Comparison of ENCODE assay signal across 18 cellular contexts in the genomic region with DNA sequence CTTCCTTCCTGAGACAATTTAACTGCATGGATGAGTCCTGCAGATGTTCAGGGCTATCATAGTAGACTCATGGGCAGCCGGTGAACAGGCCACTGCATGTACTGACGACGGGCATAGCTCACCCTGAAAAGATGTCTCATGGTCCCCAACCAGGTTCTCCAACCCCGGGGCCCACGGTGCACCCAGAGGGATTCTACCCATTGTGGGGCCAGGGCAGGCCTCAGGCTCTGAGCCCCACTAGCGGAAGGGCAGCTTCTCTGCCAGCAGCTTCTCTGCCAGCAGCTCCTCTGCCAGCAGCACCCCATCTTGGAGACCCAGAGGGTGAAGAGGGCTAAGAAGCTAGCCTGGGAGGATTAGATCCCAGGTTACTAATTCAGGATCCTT. TPM values are rescaled to one million over a fixed set of nuclear protein-coding genes. Genes with fewer than 3 reads are reported as not detected.
A peak's percentile ranks its signal among the peaks of the same experiment; 100 is the strongest.
DNase-seq lines count a peak whose midpoint lies in the region; ATAC-seq, FAIRE-seq and TF ChIP-seq lines count a peak whose summit lies in the region.
"Had no signal": no experiment of that assay in that cellular context is flagged by ENCODE, and none has a peak within 500 bp of the region (broad histone marks: within the 10 kb centered on the region; RNA-seq: fewer than 3 reads in every experiment).

No MANE protein-coding gene starts in this region.

- TF ChIP-seq EP300 in HepG2 (IDR thresholded peaks at IDR 0.05; ENCODE audit: low read depth in 2 of 2, low read length in 2 of 2) (no peak), HepG2 (CRISPR knock-in tag; IDR thresholded peaks at IDR 0.05; ENCODE audit: borderline replicate concordance) (no peak), H1 (IDR thresholded peaks at IDR 0.05; ENCODE audit: borderline replicate concordance in 1 of 2, low read depth in 2 of 2, low read length in 2 of 2) (no peak)

- DNase-seq in HepG2 (ENCODE audit: low spot score) (no peak), right lobe of liver (no peak), H1 (ENCODE audit: low read depth in 1 of 2, low spot score in 2 of 2) (no peak), osteoblast (ENCODE audit: insufficient read length, low spot score, missing footprints) (peak; percentile 57), HUDEP-2 (lab: John Stamatoyannopoulos, UW; ENCODE audit: unreplicated experiment in 76 of 76) (no peak)
- DNase-seq: BE2C; C1 segment of cervical spinal cord; CD4-positive, CD25-positive, alpha-beta regulatory T cell; CD8-positive, alpha-beta memory T cell; COR-L47; DMS 273 treated with DMSO at 0.1 percent for 48 hours; DMS53; HCEC 1CT had no signal

- H3K23me2 ChIP-seq in H1 (ENCODE audit: low read depth, low read length) = peaks cover 8% of the 10 kb centered on the region

- TF ChIP-seq POLR2A in HepG2 (IDR thresholded peaks at IDR 0.05; ENCODE audit: insufficient read depth in 1 of 2, low read depth in 2 of 2, low read length in 2 of 2) (no peak), right lobe of liver (IDR thresholded peaks at IDR 0.05) (no peak), H1 (IDR thresholded peaks at IDR 0.05; ENCODE audit: control extremely low read depth in 1 of 2, low read depth in 2 of 2, low read length in 2 of 2) (no peak)

- no peak overlapping the region for H2BK5ac ChIP-seq in H1 (ENCODE audit: low read depth, low read length)

- H3K56ac ChIP-seq in H1 (replicated peaks; ENCODE audit: insufficient read length, low read depth, low read length) = no peak overlapping the region

- H3K36me3 ChIP-seq in HepG2 (replicated peaks in 1 of 2; ENCODE audit: control insufficient read depth in 1 of 2, insufficient read depth in 2 of 2, low read length in 2 of 2) = no peaks in the 10 kb centered on the region
- H3K36me3 ChIP-seq in right lobe of liver = no peaks in the 10 kb centered on the region
- no peaks in the 10 kb centered on the region for H3K36me3 ChIP-seq in H1 (ENCODE audit: control insufficient read depth in 2 of 4, insufficient read depth in 4 of 4, low read length in 3 of 4)
- H3K36me3 ChIP-seq in osteoblast (ENCODE audit: insufficient read depth, low read length) = no peaks in the 10 kb centered on the region
- H3K36me3 ChIP-seq: BE2C had no signal

- FAIRE-seq in HepG2 (lab: Jason Lieb, UNC) = no peak
- no peak for FAIRE-seq in H1 (lab: Jason Lieb, UNC)
- FAIRE-seq: G401.6, GM12891, H54 had no signal

- H3K4me1 ChIP-seq in HepG2 (ENCODE audit: insufficient read depth, low read length) (peaks cover 38% of the 10 kb centered on the region), right lobe of liver (peaks cover 0 to 20% (median 2%) of the 10 kb centered on the region in 4 donors), H1 (replicated peaks in 1 of 4; ENCODE audit: control insufficient read depth in 3 of 4, insufficient read depth in 4 of 4, low read length in 3 of 4) (peaks cover 5 to 22% (median 14%) of the 10 kb centered on the region in 4 experiments), osteoblast (ENCODE audit: insufficient read depth, low read length) (peaks cover 19% of the 10 kb centered on the region)
- H3K4me1 ChIP-seq: BE2C had no signal

- no peak overlapping the region for H4K5ac ChIP-seq in H1 (ENCODE audit: insufficient read length, low read depth, low read length)

- H2BK120ac ChIP-seq in H1 (replicated peaks; ENCODE audit: low read depth, low read length) = no peak overlapping the region

- no peak overlapping the region for H4K91ac ChIP-seq in H1 (replicated peaks; ENCODE audit: insufficient read length, low read length)

- no peak for ATAC-seq in HepG2
- no peak for ATAC-seq in right lobe of liver
- ATAC-seq in GM18909 (IDR thresholded peaks at IDR 0.05; ENCODE audit: poor library complexity, unreplicated experiment) = no peak

- no peak overlapping the region for H2BK15ac ChIP-seq in H1 (ENCODE audit: low read length)

- H2AK5ac ChIP-seq in H1 (ENCODE audit: low read depth, low read length) = no peak overlapping the region

- H4K20me1 ChIP-seq in HepG2 (ENCODE audit: insufficient read depth, low read length) (no peaks in the 10 kb centered on the region), H1 (replicated peaks in 1 of 2; ENCODE audit: control insufficient read depth in 1 of 2, insufficient read depth in 2 of 2, low read length in 2 of 2) (peaks cover 0 to 5% of the 10 kb centered on the region in 2 experiments), osteoblast (ENCODE audit: insufficient read depth, low read length) (peaks cover 3% of the 10 kb centered on the region)

- intact Hi-C loops in HepG2 (cut with micrococcal nuclease; ENCODE audit: unreplicated experiment) (no loop called here), right lobe of liver (cut with DNase I) (no loop called here)

- WGBS in HepG2 (ENCODE audit: low lambda C conversion rate) = 54% methylated on average over 6 of the region's 6 CpGs
- no CpG with 5 or more reads among the region's 6 CpGs for WGBS in right lobe of liver (ENCODE audit: insufficient coverage, low coverage, low lambda C conversion rate, missing lambda C conversion rate)
- 91% methylated on average over 6 of the region's 6 CpGs; no CpG with 5 or more reads in 1 of the 2 experiments for WGBS in H1 (ENCODE audit: extremely low coverage in 1 of 2, insufficient coverage in 1 of 2, insufficient read length in 1 of 2, insufficient replicate concordance in 2 of 2, low coverage in 1 of 2, low lambda C conversion rate in 2 of 2, missing lambda C conversion rate in 1 of 2), 2 experiments

- H3K9ac ChIP-seq in HepG2 (ENCODE audit: insufficient read depth, low read depth, low read length) = no peak overlapping the region
- H3K9ac ChIP-seq in H1 (replicated peaks in 1 of 4; ENCODE audit: extremely low read depth in 1 of 4, low read depth in 3 of 4, low read length in 3 of 4) = no peak overlapping the region
- H3K9ac ChIP-seq: GM23248 had no signal

- H3K9me3 ChIP-seq in HepG2 (ENCODE audit: low read length) = no peaks in the 10 kb centered on the region
- no peaks in the 10 kb centered on the region for H3K9me3 ChIP-seq in right lobe of liver
- no peaks in the 10 kb centered on the region for H3K9me3 ChIP-seq in H1 (ENCODE audit: insufficient read depth in 2 of 2, low read depth in 1 of 2, low read length in 1 of 2)
- no peaks in the 10 kb centered on the region for H3K9me3 ChIP-seq in osteoblast (ENCODE audit: low read depth, low read length)
- H3K9me3 ChIP-seq: BE2C had no signal

- H3K27ac ChIP-seq in HepG2 (ENCODE audit: extremely low read length, insufficient read depth, low read length) (no peak overlapping the region), right lobe of liver (no peak overlapping the region), H1 (ENCODE audit: low read depth, low read length) (no peak overlapping the region), osteoblast (ENCODE audit: low read depth, low read length) (no peak overlapping the region)
- H3K27ac ChIP-seq: GM23248 had no signal

- no peak for TF ChIP-seq RAD21 in HepG2 (CRISPR knock-in tag; IDR thresholded peaks at IDR 0.05)
- TF ChIP-seq RAD21 in H1 (IDR thresholded peaks at IDR 0.05 in 1 of 2, conservative IDR thresholded peaks at IDR 0.05 in 1 of 2; ENCODE audit: low read depth in 2 of 2, low read length in 2 of 2) = no peak

- CTCF ChIA-PET in HepG2 (lab: Yijun Ruan, JAX; ENCODE audit: low intra/inter-chr PET ratio, low total read pairs) = no interaction called here
- CTCF ChIA-PET in H1 (lab: Charles Lee; ENCODE audit: partially characterized antibody) = interaction anchor here (0.6 to 2.9 kb wide), 9 partner anchors 12 to 355 kb away, joined by 3 to 10 read pairs (median 4); no protein-coding TSS in a partner anchor

- no TSS peak for BruUV-seq in HepG2 (replicated peaks; lab: Mats Ljungman, UMichigan)

- H3K27me3 ChIP-seq in HepG2 (ENCODE audit: control insufficient read depth in 1 of 2, insufficient read depth in 2 of 2, low read length in 2 of 2) (peaks cover 3 to 18% of the 10 kb centered on the region in 2 experiments; a peak in 3 of 5 replicates), right lobe of liver (no peaks in the 10 kb centered on the region), H1 (replicated peaks in 1 of 4; ENCODE audit: control insufficient read depth in 3 of 4, extremely low read depth in 1 of 4, insufficient read depth in 3 of 4, low read length in 3 of 4) (peaks cover 0 to 8% (median 4%) of the 10 kb centered on the region in 4 experiments; a peak in 2 of 7 replicates), osteoblast (ENCODE audit: insufficient read depth, low read length) (no peaks in the 10 kb centered on the region)
- H3K27me3 ChIP-seq: BE2C had no signal

- in situ Hi-C loops in HepG2 (cut with HindIII; ENCODE audit: extremely low pct_ligation_motif_present, low pct_unique_long_range_greater_than_20kb) = no loop called here

- H3K14ac ChIP-seq in H1 (ENCODE audit: insufficient read length) = no peak overlapping the region

- no peak overlapping the region for H2BK20ac ChIP-seq in H1 (ENCODE audit: low read length)

- H3K79me2 ChIP-seq in HepG2 (ENCODE audit: insufficient read depth, low read length) = peaks cover 9% of the 10 kb centered on the region
- H3K79me2 ChIP-seq in H1 (ENCODE audit: control insufficient read depth in 1 of 2, insufficient read depth in 2 of 2, low read length in 2 of 2) = peaks cover 0 to 5% of the 10 kb centered on the region in 2 experiments; a peak in 1 of 4 replicates
- H3K79me2 ChIP-seq in osteoblast (ENCODE audit: insufficient read depth, low read length) = peaks cover 6% of the 10 kb centered on the region

- no peak overlapping the region for H2AFZ ChIP-seq in HepG2 (ENCODE audit: low read length)
- peak overlapping the region; percentile 43; the same call in 1 of the 2 replicates for H2AFZ ChIP-seq in H1 (ENCODE audit: low read length)
- H2AFZ ChIP-seq in osteoblast (ENCODE audit: low read length) = no peak overlapping the region
- H2AFZ ChIP-seq: GM23248 had no signal

- H3K18ac ChIP-seq in H1 (ENCODE audit: extremely low read depth, low read length) = no peak overlapping the region

- H3K4ac ChIP-seq in H1 (replicated peaks; ENCODE audit: insufficient read length, low read depth, low read length) = no peak overlapping the region

- H4K8ac ChIP-seq in H1 (ENCODE audit: extremely low read depth, insufficient read depth, low read length) = no peak overlapping the region

- no peak overlapping the region for H3K23ac ChIP-seq in H1 (ENCODE audit: insufficient read length)

- TF ChIP-seq CTCF in HepG2 (CRISPR knock-in tag; IDR thresholded peaks at IDR 0.05) (no peak), right lobe of liver (IDR thresholded peaks at IDR 0.05) (no peak), H1 (IDR thresholded peaks at IDR 0.05; ENCODE audit: control extremely low read depth in 1 of 3, insufficient read depth in 1 of 3, low read depth in 1 of 3, low read length in 3 of 3) (no peak), osteoblast (IDR thresholded peaks at IDR 0.05; ENCODE audit: extremely low read depth, low read depth, low read length) (peak; percentile 0)

- no peak overlapping the region for H3K4me2 ChIP-seq in HepG2 (ENCODE audit: low read depth, low read length)
- H3K4me2 ChIP-seq in H1 (ENCODE audit: insufficient read depth in 1 of 2, low read depth in 2 of 2, low read length in 2 of 2) = no peak overlapping the region
- no peak overlapping the region for H3K4me2 ChIP-seq in osteoblast (ENCODE audit: insufficient read depth, low read length)

- POLR2A ChIA-PET in HepG2 (lab: Yijun Ruan, JAX) = interaction anchor here (1.5 kb wide), 1 partner anchor 120 kb away, joined by 4 read pairs; the partner anchor contains the start of gene KANSL3
- POLR2A ChIA-PET in H1 (lab: Charles Lee; ENCODE audit: partially characterized antibody) = interaction anchor here (1.1 kb wide), 1 partner anchor 59 kb away, joined by 3 read pairs; the partner anchor contains the start of gene CNNM3

- H2BK12ac ChIP-seq in H1 (ENCODE audit: low read depth, low read length) = no peak overlapping the region

- H3K4me3 ChIP-seq in HepG2 (replicated peaks in 1 of 3; ENCODE audit: insufficient read depth in 1 of 3, low read depth in 2 of 3, low read length in 3 of 3) (no peak overlapping the region), right lobe of liver (no peak overlapping the region), H1 (ENCODE audit: extremely low read depth in 1 of 4, insufficient read depth in 2 of 4, low read depth in 3 of 4, low read length in 4 of 4) (no peak overlapping the region), osteoblast (ENCODE audit: insufficient read depth, low read length) (no peak overlapping the region)
- H3K4me3 ChIP-seq: GM23248 had no signal

- H3K79me1 ChIP-seq in H1 (ENCODE audit: low read depth, low read length) = no peaks in the 10 kb centered on the region

RNA-seq across cellular contexts. Expression of gene CNNM4, which starts 3.2 kb away (rescaled TPM):
- total RNA-seq in HepG2 (2016; rRNA removed; fragmentation: Illumina TruSeq; extraction: Trizol) = 3.0 and 5.9 TPM in 2 replicates
- total RNA-seq in HepG2 (2016; cell fraction: cytosol; rRNA removed; fragmentation: Illumina TruSeq; extraction: Trizol; ENCODE audit: low read depth) = 1.1 and 2.4 TPM in 2 replicates
- total RNA-seq in HepG2 (2016; cell fraction: insoluble cytoplasmic fraction; rRNA removed; fragmentation: Illumina TruSeq; extraction: Trizol) = 2.3 and 6.5 TPM in 2 replicates
- total RNA-seq in HepG2 (2016; cell fraction: membrane; rRNA removed; fragmentation: Illumina TruSeq; extraction: Trizol) = 2.0 and 2.2 TPM in 2 replicates
- total RNA-seq in HepG2 (2016; cell fraction: nucleus; rRNA removed; fragmentation: Illumina TruSeq; extraction: Trizol) = 6.5 and 8.1 TPM in 2 replicates
- 8.4 and 9.8 TPM in 2 replicates for polyA plus RNA-seq in HepG2 (2011; rRNA removed)
- 8.0 and 8.1 TPM in 2 replicates for polyA plus RNA-seq in HepG2 (2011; cell fraction: cytosol; rRNA removed)
- polyA plus RNA-seq in HepG2 (2011; cell fraction: nucleus; rRNA removed) = 9.1 and 9.4 TPM in 2 replicates
- polyA plus RNA-seq in HepG2 (2012) = 7.9 and 10.3 TPM in 2 replicates
- polyA plus RNA-seq in HepG2 (2016; cell fraction: cytosol; fragmentation: Illumina TruSeq; extraction: Trizol; ENCODE audit: low read depth) = 0.29 and 0.40 TPM in 2 replicates
- 2.5 and 3.5 TPM in 2 replicates for polyA plus RNA-seq in HepG2 (2016; cell fraction: insoluble cytoplasmic fraction; fragmentation: Illumina TruSeq; extraction: Trizol; ENCODE audit: low read depth)
- polyA plus RNA-seq in HepG2 (2016; cell fraction: membrane; fragmentation: Illumina TruSeq; extraction: Trizol; ENCODE audit: low read depth) = 0.74 and 1.2 TPM in 2 replicates
- 11.8 and 13.7 TPM in 2 replicates for polyA plus RNA-seq in HepG2 (2016; cell fraction: nucleus; fragmentation: Illumina TruSeq; extraction: Trizol; ENCODE audit: insufficient read depth, low read depth)
- polyA minus RNA-seq in HepG2 (2011; rRNA and poly(A)+ RNA removed; ENCODE audit: low replicate concordance) = 13.7 and 29.0 TPM in 2 replicates
- polyA minus RNA-seq in HepG2 (2011; cell fraction: cytosol; rRNA and poly(A)+ RNA removed) = 9.9 and 11.2 TPM in 2 replicates
- polyA minus RNA-seq in HepG2 (2011; cell fraction: nucleus; rRNA and poly(A)+ RNA removed) = 5.8 and 8.3 TPM in 2 replicates
- 1 to 10 TPM; 2.3 to 4.9 (median 3.7) TPM for total RNA-seq in right lobe of liver
- total RNA-seq in H1 (2021; fragmentation: NEBNext Ultra II Directional; extraction: Animal tissue kit (Norgen Biotek cat#: 25700)) = 10.7 and 11.0 TPM in 2 replicates
- 10.3 and 13.0 TPM in 2 replicates for polyA plus RNA-seq in H1 (2011; rRNA removed)
- 9.1 TPM for polyA plus RNA-seq in H1 (2011; cell fraction: cytosol; rRNA removed)
- 14.5 TPM for polyA plus RNA-seq in H1 (2011; cell fraction: nucleus; rRNA removed)
- 7.8 to 10.7 TPM (median 8.8 TPM) in 4 replicates for polyA plus RNA-seq in H1 (2012, experiment 1 of 2)
- polyA plus RNA-seq in H1 (2012, experiment 2 of 2) = 9.7 TPM
- 14.0 TPM for polyA plus RNA-seq in H1 (2013, experiment 1 of 2)
- 14.7 TPM for polyA plus RNA-seq in H1 (2013, experiment 2 of 2)
- 19.8 and 22.7 TPM in 2 replicates for polyA minus RNA-seq in H1 (2011; rRNA and poly(A)+ RNA removed)
- polyA minus RNA-seq in H1 (2011; cell fraction: cytosol; rRNA and poly(A)+ RNA removed) = 13.0 TPM
- 11.9 TPM for polyA minus RNA-seq in H1 (2011; cell fraction: nucleus; rRNA and poly(A)+ RNA removed)
- total RNA-seq in osteoblast = 5.0 and 5.1 TPM in 2 replicates

RNA-seq across cellular contexts. Expression of gene LMAN2L, which starts 17.6 kb away (rescaled TPM):
- total RNA-seq in HepG2 (2016; rRNA removed; fragmentation: Illumina TruSeq; extraction: Trizol) (27.7 and 57.9 TPM in 2 replicates), right lobe of liver (10 to 100 TPM in 3 of 6 experiments, 1 to 10 TPM in 3; 5.5 to 17.8 (median 11.3) TPM), osteoblast (16.5 and 26.4 TPM in 2 replicates)
- total RNA-seq in HepG2 (2016; cell fraction: cytosol; rRNA removed; fragmentation: Illumina TruSeq; extraction: Trizol; ENCODE audit: low read depth) = 5.3 and 5.5 TPM in 2 replicates
- 29.7 and 60.7 TPM in 2 replicates for total RNA-seq in HepG2 (2016; cell fraction: insoluble cytoplasmic fraction; rRNA removed; fragmentation: Illumina TruSeq; extraction: Trizol)
- total RNA-seq in HepG2 (2016; cell fraction: membrane; rRNA removed; fragmentation: Illumina TruSeq; extraction: Trizol) = 15.8 and 16.4 TPM in 2 replicates
- 44.6 and 50.0 TPM in 2 replicates for total RNA-seq in HepG2 (2016; cell fraction: nucleus; rRNA removed; fragmentation: Illumina TruSeq; extraction: Trizol)
- polyA plus RNA-seq in HepG2 (2011; rRNA removed) (35.5 and 39.1 TPM in 2 replicates), H1 (2011; rRNA removed) (11.1 and 17.6 TPM in 2 replicates)
- 35.1 and 42.4 TPM in 2 replicates for polyA plus RNA-seq in HepG2 (2011; cell fraction: cytosol; rRNA removed)
- polyA plus RNA-seq in HepG2 (2011; cell fraction: nucleus; rRNA removed) = 15.9 and 18.6 TPM in 2 replicates
- polyA plus RNA-seq in HepG2 (2012) = 26.8 and 32.8 TPM in 2 replicates
- 4.4 and 4.8 TPM in 2 replicates for polyA plus RNA-seq in HepG2 (2016; cell fraction: cytosol; fragmentation: Illumina TruSeq; extraction: Trizol; ENCODE audit: low read depth)
- polyA plus RNA-seq in HepG2 (2016; cell fraction: insoluble cytoplasmic fraction; fragmentation: Illumina TruSeq; extraction: Trizol; ENCODE audit: low read depth) = 22.3 and 26.0 TPM in 2 replicates
- 8.6 and 9.7 TPM in 2 replicates for polyA plus RNA-seq in HepG2 (2016; cell fraction: membrane; fragmentation: Illumina TruSeq; extraction: Trizol; ENCODE audit: low read depth)
- polyA plus RNA-seq in HepG2 (2016; cell fraction: nucleus; fragmentation: Illumina TruSeq; extraction: Trizol; ENCODE audit: insufficient read depth, low read depth) = 59.0 and 65.6 TPM in 2 replicates
- 29.8 and 46.9 TPM in 2 replicates for polyA minus RNA-seq in HepG2 (2011; rRNA and poly(A)+ RNA removed; ENCODE audit: low replicate concordance)
- 15.0 and 15.6 TPM in 2 replicates for polyA minus RNA-seq in HepG2 (2011; cell fraction: cytosol; rRNA and poly(A)+ RNA removed)
- polyA minus RNA-seq in HepG2 (2011; cell fraction: nucleus; rRNA and poly(A)+ RNA removed) = 17.9 and 20.5 TPM in 2 replicates
- 14.3 and 15.7 TPM in 2 replicates for total RNA-seq in H1 (2021; fragmentation: NEBNext Ultra II Directional; extraction: Animal tissue kit (Norgen Biotek cat#: 25700))
- 17.3 TPM for polyA plus RNA-seq in H1 (2011; cell fraction: cytosol; rRNA removed)
- polyA plus RNA-seq in H1 (2011; cell fraction: nucleus; rRNA removed) = 14.4 TPM
- polyA plus RNA-seq in H1 (2012, experiment 1 of 2) = 15.9 to 19.5 TPM (median 18.1 TPM) in 4 replicates
- polyA plus RNA-seq in H1 (2012, experiment 2 of 2) = 17.5 TPM
- 18.3 TPM for polyA plus RNA-seq in H1 (2013, experiment 1 of 2)
- polyA plus RNA-seq in H1 (2013, experiment 2 of 2) = 21.0 TPM
- 20.1 and 25.3 TPM in 2 replicates for polyA minus RNA-seq in H1 (2011; rRNA and poly(A)+ RNA removed)
- 7.6 TPM for polyA minus RNA-seq in H1 (2011; cell fraction: cytosol; rRNA and poly(A)+ RNA removed)
- polyA minus RNA-seq in H1 (2011; cell fraction: nucleus; rRNA and poly(A)+ RNA removed) = 9.3 TPM

RNA-seq across cellular contexts. Expression of gene CNNM3, which starts 58.6 kb away (rescaled TPM):
- total RNA-seq in HepG2 (2016; rRNA removed; fragmentation: Illumina TruSeq; extraction: Trizol) (8.4 and 21.2 TPM in 2 replicates), right lobe of liver (10 to 100 TPM; 11.5 to 37.6 (median 21.6) TPM), osteoblast (8.7 and 8.8 TPM in 2 replicates)
- 5.5 and 5.9 TPM in 2 replicates for total RNA-seq in HepG2 (2016; cell fraction: cytosol; rRNA removed; fragmentation: Illumina TruSeq; extraction: Trizol; ENCODE audit: low read depth)
- total RNA-seq in HepG2 (2016; cell fraction: insoluble cytoplasmic fraction; rRNA removed; fragmentation: Illumina TruSeq; extraction: Trizol) = 6.5 and 21.5 TPM in 2 replicates
- 8.5 and 9.2 TPM in 2 replicates for total RNA-seq in HepG2 (2016; cell fraction: membrane; rRNA removed; fragmentation: Illumina TruSeq; extraction: Trizol)
- 22.7 and 27.7 TPM in 2 replicates for total RNA-seq in HepG2 (2016; cell fraction: nucleus; rRNA removed; fragmentation: Illumina TruSeq; extraction: Trizol)
- polyA plus RNA-seq in HepG2 (2011; rRNA removed) (27.9 and 43.4 TPM in 2 replicates), H1 (2011; rRNA removed) (29.1 and 39.0 TPM in 2 replicates)
- polyA plus RNA-seq in HepG2 (2011; cell fraction: cytosol; rRNA removed) = 24.2 and 26.5 TPM in 2 replicates
- polyA plus RNA-seq in HepG2 (2011; cell fraction: nucleus; rRNA removed) = 68.4 and 71.2 TPM in 2 replicates
- polyA plus RNA-seq in HepG2 (2012) = 35.8 and 38.5 TPM in 2 replicates
- 4.3 and 4.5 TPM in 2 replicates for polyA plus RNA-seq in HepG2 (2016; cell fraction: cytosol; fragmentation: Illumina TruSeq; extraction: Trizol; ENCODE audit: low read depth)
- 11.7 and 14.4 TPM in 2 replicates for polyA plus RNA-seq in HepG2 (2016; cell fraction: insoluble cytoplasmic fraction; fragmentation: Illumina TruSeq; extraction: Trizol; ENCODE audit: low read depth)
- 10.0 and 11.0 TPM in 2 replicates for polyA plus RNA-seq in HepG2 (2016; cell fraction: membrane; fragmentation: Illumina TruSeq; extraction: Trizol; ENCODE audit: low read depth)
- 48.6 and 52.0 TPM in 2 replicates for polyA plus RNA-seq in HepG2 (2016; cell fraction: nucleus; fragmentation: Illumina TruSeq; extraction: Trizol; ENCODE audit: insufficient read depth, low read depth)
- 49.9 and 152 TPM in 2 replicates for polyA minus RNA-seq in HepG2 (2011; rRNA and poly(A)+ RNA removed; ENCODE audit: low replicate concordance)
- 50.4 and 69.9 TPM in 2 replicates for polyA minus RNA-seq in HepG2 (2011; cell fraction: cytosol; rRNA and poly(A)+ RNA removed)
- polyA minus RNA-seq in HepG2 (2011; cell fraction: nucleus; rRNA and poly(A)+ RNA removed) = 56.1 and 70.2 TPM in 2 replicates
- 29.2 and 29.9 TPM in 2 replicates for total RNA-seq in H1 (2021; fragmentation: NEBNext Ultra II Directional; extraction: Animal tissue kit (Norgen Biotek cat#: 25700))
- polyA plus RNA-seq in H1 (2011; cell fraction: cytosol; rRNA removed) = 19.0 TPM
- 60.7 TPM for polyA plus RNA-seq in H1 (2011; cell fraction: nucleus; rRNA removed)
- polyA plus RNA-seq in H1 (2012, experiment 1 of 2) = 16.3 to 26.5 TPM (median 21.7 TPM) in 4 replicates
- polyA plus RNA-seq in H1 (2012, experiment 2 of 2) = 16.7 TPM
- 30.0 TPM for polyA plus RNA-seq in H1 (2013, experiment 1 of 2)
- 28.7 TPM for polyA plus RNA-seq in H1 (2013, experiment 2 of 2)
- 39.0 and 41.6 TPM in 2 replicates for polyA minus RNA-seq in H1 (2011; rRNA and poly(A)+ RNA removed)
- 27.4 TPM for polyA minus RNA-seq in H1 (2011; cell fraction: cytosol; rRNA and poly(A)+ RNA removed)
- polyA minus RNA-seq in H1 (2011; cell fraction: nucleus; rRNA and poly(A)+ RNA removed) = 42.5 TPM
